Comparison of ENCODE assay signal across 8 cellular contexts in genomic region chr5:138438724-138439536, GRCh38. TPM values are rescaled to one million over a fixed set of nuclear protein-coding genes. Genes with fewer than 3 reads are reported as not detected.
DNase-seq lines count a peak whose midpoint lies in the region; ATAC-seq and TF ChIP-seq lines count a peak whose summit lies in the region.

Gene REEP2 (plus strand): TSS chr5:138439057. CDS start chr5:138439209, 152 bp downstream.

- peak; percentile 49 for TF ChIP-seq EP300 in neural cell (conservative IDR thresholded peaks at IDR 0.05; ENCODE audit: poor library complexity, severe bottlenecking)

- H3K9me2 ChIP-seq in neural cell (ENCODE audit: insufficient read depth, low read length): no peaks in the 10 kb centered on the region

- peaks cover 20% of the 10 kb centered on the region for H3K36me3 Mint-ChIP-seq in activated T-helper 1 cell treated with anti-CD3 and anti-CD28 coated beads, Interleukin-12 subunit alpha, Interleukin-12 subunit beta, Interleukin-2, Interleukin-4 antibody, amounts not matched to agents 30 ng/mL and 10 ng/mL and 1 ng/mL, durations not matched to agents 14 hours and 24 hours and 36 hours (ENCODE audit: low read depth)

- TF ChIP-seq CTCF in fibroblast of pulmonary artery (IDR thresholded peaks at IDR 0.05; ENCODE audit: low read length, missing control alignments): no peak
- TF ChIP-seq CTCF in neural cell (IDR thresholded peaks at IDR 0.05; ENCODE audit: poor library complexity, severe bottlenecking): peak; percentile 22
- TF ChIP-seq CTCF in thoracic aorta (IDR thresholded peaks at IDR 0.05): no peak

- no peak for TF ChIP-seq RAD21 in neural cell (conservative IDR thresholded peaks at IDR 0.05)

- H3F3A ChIP-seq in neural cell (ENCODE audit: insufficient read depth, low read length, poor library complexity, severe bottlenecking): no peaks in the 10 kb centered on the region

- no peaks in the 10 kb centered on the region for H3K9me3 Mint-ChIP-seq in activated T-helper 1 cell treated with anti-CD3 and anti-CD28 coated beads, Interleukin-12 subunit alpha, Interleukin-12 subunit beta, Interleukin-2, Interleukin-4 antibody, amounts not matched to agents 30 ng/mL and 10 ng/mL and 1 ng/mL, durations not matched to agents 14 hours and 24 hours and 36 hours

- peak within 1 kb of the TSS; percentile 91 for H3K9ac ChIP-seq in neural cell (ENCODE audit: low read length)

- H3K4me1 Mint-ChIP-seq in activated T-helper 1 cell treated with anti-CD3 and anti-CD28 coated beads, Interleukin-12 subunit alpha, Interleukin-12 subunit beta, Interleukin-2, Interleukin-4 antibody, amounts not matched to agents 30 ng/mL and 10 ng/mL and 1 ng/mL, durations not matched to agents 14 hours and 24 hours and 36 hours (ENCODE audit: low read depth): peaks cover 13% of the 10 kb centered on the region

- peak; percentile 64 for ATAC-seq in HG03139 (IDR thresholded peaks at IDR 0.05; ENCODE audit: unreplicated experiment)
- peak; percentile 30 for ATAC-seq in thoracic aorta (ENCODE audit: insufficient number of reproducible peaks, low FRiP score, low read depth)

- H3K27me3 ChIP-seq in neural cell (ENCODE audit: insufficient read depth, low read depth, low read length) (no peaks in the 10 kb centered on the region), thoracic aorta (replicated peaks; ENCODE audit: insufficient read depth) (no peaks in the 10 kb centered on the region)

- peaks cover 6% of the 10 kb centered on the region for H3K27me3 Mint-ChIP-seq in activated T-helper 1 cell treated with anti-CD3 and anti-CD28 coated beads, Interleukin-12 subunit alpha, Interleukin-12 subunit beta, Interleukin-2, Interleukin-4 antibody, amounts not matched to agents 30 ng/mL and 10 ng/mL and 1 ng/mL, durations not matched to agents 14 hours and 24 hours and 36 hours (ENCODE audit: insufficient read depth)

- intact Hi-C loops in activated T-helper 1 cell treated with anti-CD3 and anti-CD28 coated beads, Interleukin-12 subunit alpha, Interleukin-12 subunit beta, Interleukin-2, Interleukin-4 antibody, amounts not matched to agents 30 ng/mL and 10 ng/mL and 1 ng/mL, durations not matched to agents 14 hours and 24 hours and 36 hours (cut with micrococcal nuclease): loop anchor here (1.0 kb wide), 7 partner anchors 11 to 964 kb away; partner anchors contain the start of genes BRD8, ETF1 and FAM13B

- H3K4me3 Mint-ChIP-seq in activated T-helper 1 cell treated with anti-CD3 and anti-CD28 coated beads, Interleukin-12 subunit alpha, Interleukin-12 subunit beta, Interleukin-2, Interleukin-4 antibody, amounts not matched to agents 30 ng/mL and 10 ng/mL and 1 ng/mL, durations not matched to agents 14 hours and 24 hours and 36 hours: peak within 1 kb of the TSS; percentile 77

- H3K27ac Mint-ChIP-seq in activated T-helper 1 cell treated with anti-CD3 and anti-CD28 coated beads, Interleukin-12 subunit alpha, Interleukin-12 subunit beta, Interleukin-2, Interleukin-4 antibody, amounts not matched to agents 30 ng/mL and 10 ng/mL and 1 ng/mL, durations not matched to agents 14 hours and 24 hours and 36 hours: peak within 1 kb of the TSS; percentile 67

- H3K9me3 ChIP-seq in neural cell (ENCODE audit: low read length) (no peaks in the 10 kb centered on the region), thoracic aorta (no peaks in the 10 kb centered on the region)

- DNase-seq in NCI-H1436 treated with DMSO at 0.1 percent for 48 hours (lab: John Stamatoyannopoulos, UW) (peak; percentile 10), NCI-H1436 (lab: John Stamatoyannopoulos, UW) (no peak), NOMO-1 treated with dmso at 0.1 percent for 144 hours (lab: John Stamatoyannopoulos, UW; ENCODE audit: unreplicated experiment) (peak; percentile 15), fibroblast of pulmonary artery (ENCODE audit: low read depth) (peak; percentile 43), thoracic aorta (ENCODE audit: low spot score) (no peak)
- peak; percentile 53 for DNase-seq in activated T-helper 1 cell treated with anti-CD3 and anti-CD28 coated beads, Interleukin-12 subunit alpha, Interleukin-12 subunit beta, Interleukin-2, Interleukin-4 antibody, amounts not matched to agents 30 ng/mL and 10 ng/mL and 1 ng/mL, durations not matched to agents 14 hours and 24 hours and 36 hours (ENCODE audit: low spot score)

- peak within 1 kb of the TSS; percentile 76 for H2AFZ ChIP-seq in neural cell (ENCODE audit: low read depth, low read length)

- H4K20me1 ChIP-seq in neural cell (ENCODE audit: insufficient read depth): no peaks in the 10 kb centered on the region

- peaks cover 5 to 18% of the 10 kb centered on the region in 2 donors for H3K4me1 ChIP-seq in thoracic aorta (ENCODE audit: control insufficient read depth in 1 of 2, low read depth in 2 of 2)

- peak within 1 kb of the TSS; percentile 52 for H3K4me3 ChIP-seq in fibroblast of pulmonary artery (replicated peaks; ENCODE audit: low read depth, low read length)
- peak within 1 kb of the TSS; percentile 97 for H3K4me3 ChIP-seq in neural cell (ENCODE audit: low read length)
- H3K4me3 ChIP-seq in thoracic aorta: peak within 1 kb of the TSS; percentile 77

- H3K4me2 ChIP-seq in neural cell (ENCODE audit: low read length): peak within 1 kb of the TSS; percentile 88

- H3K79me2 ChIP-seq in neural cell (replicated peaks; ENCODE audit: insufficient read depth, low read length): peaks cover 20% of the 10 kb centered on the region

- no peaks in the 10 kb centered on the region for H3K36me3 ChIP-seq in neural cell (ENCODE audit: insufficient read depth, low read length)
- H3K36me3 ChIP-seq in thoracic aorta: peaks cover 11% of the 10 kb centered on the region

- H3K27ac ChIP-seq in neural cell (ENCODE audit: low read length) (peak within 1 kb of the TSS; percentile 90), thoracic aorta (peak within 1 kb of the TSS in 1 of 2 donors; percentile 23)

TF ChIP-seq in neural cell, 6 proteins besides CTCF, POLR2A, EP300 and RAD21:
- TF ChIP-seq TAF1 (IDR thresholded peaks at IDR 0.05; ENCODE audit: low read depth) (peak; percentile 69), MXI1 (conservative IDR thresholded peaks at IDR 0.05; ENCODE audit: poor library complexity, severe bottlenecking) (peak; percentile 66), REST (IDR thresholded peaks at IDR 0.05; ENCODE audit: borderline replicate concordance) (peak; percentile 18), EZH2 (IDR thresholded peaks at IDR 0.05; ENCODE audit: borderline replicate concordance, insufficient read depth, low read length, poor library complexity, severe bottlenecking) (no peak), POLR2AphosphoS5 (IDR thresholded peaks at IDR 0.05) (peak; percentile 73), SMC3 (conservative IDR thresholded peaks at IDR 0.05; ENCODE audit: poor library complexity) (peak; percentile 51)

RNA-seq across cellular contexts. Expression of gene REEP2, which starts in this region (rescaled TPM):
- 5.1 and 5.4 TPM in 2 replicates for total RNA-seq in activated T-helper 1 cell treated with anti-CD3 and anti-CD28 coated beads, Interleukin-12 subunit alpha, Interleukin-12 subunit beta, Interleukin-2, Interleukin-4 antibody, amounts not matched to agents 30 ng/mL and 10 ng/mL and 1 ng/mL, durations not matched to agents 14 hours and 24 hours and 36 hours
- polyA plus RNA-seq in neural cell: 146 and 177 TPM in 2 replicates
- 97.0 and 110 TPM in 2 replicates for polyA minus RNA-seq in neural cell
- total RNA-seq in thoracic aorta: 10 to 100 TPM in 1 of 2 donors, 1 to 10 TPM in 1; 8.9 to 11.5 TPM

Comparison
In these comparisons a context has a peak if more than half of its experiments do, and no peak if none do; other contexts are left out.
1. DNase-seq: peak in NCI-H1436 treated with DMSO at 0.1 percent for 48 hours (single experiment), NOMO-1 treated with dmso at 0.1 percent for 144 hours (single experiment), activated T-helper 1 cell treated with anti-CD3 and anti-CD28 coated beads, Interleukin-12 subunit alpha, Interleukin-12 subunit beta, Interleukin-2, Interleukin-4 antibody, amounts not matched to agents 30 ng/mL and 10 ng/mL and 1 ng/mL, durations not matched to agents 14 hours and 24 hours and 36 hours (single experiment) and fibroblast of pulmonary artery (single experiment); none in NCI-H1436 (single experiment) and thoracic aorta (single experiment).
2. Peak in every context shown above with its lines, with median percentiles within 50 percentile points of each other: H3K4me3 ChIP-seq.